17 cellular contexts compared by ENCODE assay signal in genomic region chr10:97131041-97131659, GRCh38. TPM values are rescaled to one million over a fixed set of nuclear protein-coding genes. Genes with fewer than 3 reads are reported as not detected.
"Had no signal": no experiment of that assay in that cellular context is flagged by ENCODE, and none has a peak within 500 bp of the region (broad histone marks: within the 10 kb centered on the region; RNA-seq: fewer than 3 reads in every experiment).

No MANE protein-coding gene starts in this region.

- H3K27ac Mint-ChIP-seq: dendritic cell treated with granulocyte-macrophage colony-stimulating factor and Interleukin-4, amounts not matched to agents 40 ng/mL and 50 ng/mL, for 4 days; naive thymus-derived CD8-positive, alpha-beta T cell; stimulated activated effector memory CD8-positive, alpha-beta T cell treated with anti-CD3 and anti-CD28 coated beads, Interleukin-12 subunit alpha, Interleukin-12 subunit beta, amount 100 ng/mL, for 72 hours had no signal

- H3K27me3 ChIP-seq: breast epithelium had no signal

- H3K27ac ChIP-seq: breast epithelium, psoas muscle, thoracic aorta had no signal

- H3K4me1 ChIP-seq: breast epithelium, psoas muscle had no signal

- H3K4me1 Mint-ChIP-seq: naive thymus-derived CD8-positive, alpha-beta T cell had no signal

- ATAC-seq: left lobe of liver; naive thymus-derived CD8-positive, alpha-beta T cell; psoas muscle; sciatic nerve; stimulated activated effector memory CD8-positive, alpha-beta T cell treated with anti-CD3 and anti-CD28 coated beads, Interleukin-12 subunit alpha, Interleukin-12 subunit beta, amount 100 ng/mL, for 72 hours had no signal

- H3K36me3 Mint-ChIP-seq: naive thymus-derived CD8-positive, alpha-beta T cell; stimulated activated effector memory CD8-positive, alpha-beta T cell treated with anti-CD3 and anti-CD28 coated beads, Interleukin-12 subunit alpha, Interleukin-12 subunit beta, amount 100 ng/mL, for 72 hours had no signal

- H3K36me3 ChIP-seq: breast epithelium, thoracic aorta had no signal

- H3K9me3 ChIP-seq: breast epithelium, psoas muscle, thoracic aorta had no signal

- H3K4me3 Mint-ChIP-seq: dendritic cell treated with granulocyte-macrophage colony-stimulating factor and Interleukin-4, amounts not matched to agents 40 ng/mL and 50 ng/mL, for 4 days; naive thymus-derived CD8-positive, alpha-beta T cell; stimulated activated effector memory CD8-positive, alpha-beta T cell treated with anti-CD3 and anti-CD28 coated beads, Interleukin-12 subunit alpha, Interleukin-12 subunit beta, amount 100 ng/mL, for 72 hours had no signal

- DNase-seq: activated CD4-positive, alpha-beta T cell treated with anti-CD3 and anti-CD28 coated beads for 1 hour; activated CD4-positive, alpha-beta T cell treated with anti-CD3 and anti-CD28 coated beads, Interleukin-2, amount 50 U/mL, for 4 hours; activated naive CD4-positive, alpha-beta T cell; activated T-cell treated with anti-CD3 and anti-CD28 coated beads for 4 hours; erythroblast; islet precursor cell; naive thymus-derived CD8-positive, alpha-beta T cell; psoas muscle; stimulated activated CD4-positive, alpha-beta T cell treated with anti-CD3 and anti-CD28 coated beads, Interleukin-2, amount 100 ng/mL, for 24 hours; T-helper 9 cell had no signal

- H3K4me3 ChIP-seq: breast epithelium, psoas muscle, thoracic aorta had no signal

- H3K9me3 Mint-ChIP-seq: dendritic cell treated with granulocyte-macrophage colony-stimulating factor and Interleukin-4, amounts not matched to agents 40 ng/mL and 50 ng/mL, for 4 days; naive thymus-derived CD8-positive, alpha-beta T cell; stimulated activated effector memory CD8-positive, alpha-beta T cell treated with anti-CD3 and anti-CD28 coated beads, Interleukin-12 subunit alpha, Interleukin-12 subunit beta, amount 100 ng/mL, for 72 hours had no signal

RNA-seq across cellular contexts. Expression of gene SLIT1, which starts 54.6 kb away (rescaled TPM):
- total RNA-seq: lung microvascular endothelial cell had no signal
